ENCODE assay signal across 1 cellular context in the genomic region with DNA sequence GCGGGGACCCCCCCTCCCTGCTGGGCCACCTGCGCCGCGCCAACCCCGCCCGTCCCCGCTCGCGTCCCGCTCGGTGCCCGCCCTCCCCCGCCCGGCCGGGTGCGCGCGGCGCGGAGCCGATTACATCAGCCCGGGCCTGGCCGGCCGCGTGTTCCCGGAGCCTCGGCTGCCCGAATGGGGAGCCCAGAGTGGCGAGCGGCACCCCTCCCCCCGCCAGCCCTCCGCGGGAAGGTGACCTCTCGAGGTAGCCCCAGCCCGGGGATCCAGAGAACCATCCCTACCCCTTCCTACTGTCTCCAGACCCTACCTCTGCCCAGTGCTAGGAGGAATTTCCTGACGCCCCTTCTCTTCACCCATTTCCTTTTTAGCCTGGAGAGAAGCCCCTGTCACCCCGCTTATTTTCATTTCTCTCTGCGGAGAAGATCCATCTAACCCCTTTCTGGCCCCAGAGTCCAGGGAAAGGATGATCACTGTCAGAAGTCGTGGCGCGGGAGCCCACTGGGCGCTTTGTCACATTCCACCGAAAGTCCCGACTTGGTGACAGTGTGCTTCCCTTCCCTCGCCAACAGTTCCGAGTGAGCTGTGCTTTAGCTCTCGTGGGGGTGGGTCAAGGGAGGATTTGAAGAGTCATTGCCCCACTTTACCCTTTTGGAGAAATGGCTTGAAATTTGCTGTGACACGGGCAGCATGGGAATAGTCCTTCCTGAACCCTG.
TF ChIP-seq lines count a peak whose summit lies in the region.

No MANE protein-coding gene starts in this region.

TF ChIP-seq in HepG2, 621 proteins besides CTCF, POLR2A, EP300 and RAD21 (continued from another document):
- peak; percentile 26; the same call in 1 of the 2 replicates for TF ChIP-seq THAP9 (CRISPR knock-in tag; IDR thresholded peaks at IDR 0.05; ENCODE audit: borderline replicate concordance)
- peak; percentile 85 for TF ChIP-seq RBM22 (optimal IDR thresholded peaks at IDR 0.05; ENCODE audit: low read length)
- peak; percentile 39 for TF ChIP-seq U2AF1 (optimal IDR thresholded peaks at IDR 0.05; ENCODE audit: low read depth, low read length)
- TF ChIP-seq ZFP1 (CRISPR knock-in tag; IDR thresholded peaks at IDR 0.05), result 0 out of 2 replicates have a peak, but pooled peaks have one; percentile 3
- TF ChIP-seq PAWR (CRISPR knock-in tag; IDR thresholded peaks at IDR 0.05; ENCODE audit: borderline replicate concordance), result no peak
- no peak; the same call in 1 of the 2 replicates for TF ChIP-seq ZNF563 (CRISPR knock-in tag; IDR thresholded peaks at IDR 0.05)
- no peak for TF ChIP-seq ZNF570 (CRISPR knock-in tag; IDR thresholded peaks at IDR 0.05; ENCODE audit: borderline replicate concordance)
- no peak; the same call in 1 of the 2 replicates for TF ChIP-seq FLYWCH1 (CRISPR knock-in tag; IDR thresholded peaks at IDR 0.05)
- peak; percentile 90; the same call in 1 of the 2 replicates for TF ChIP-seq RNF219 (CRISPR knock-in tag; IDR thresholded peaks at IDR 0.05)
- no peak for TF ChIP-seq TBX2 (CRISPR knock-in tag; IDR thresholded peaks at IDR 0.05; ENCODE audit: borderline replicate concordance)
- TF ChIP-seq FUBP1 (CRISPR knock-in tag; IDR thresholded peaks at IDR 0.05; ENCODE audit: borderline replicate concordance), result no peak
- TF ChIP-seq PRDM15 (CRISPR knock-in tag; IDR thresholded peaks at IDR 0.05), result 0 out of 2 replicates have a peak, but pooled peaks have one; percentile 9
- TF ChIP-seq ZNF788 (CRISPR knock-in tag; IDR thresholded peaks at IDR 0.05; ENCODE audit: borderline replicate concordance), result no peak
- TF ChIP-seq GATAD2A (CRISPR knock-in tag; IDR thresholded peaks at IDR 0.05), result no peak
- TF ChIP-seq RARA (CRISPR knock-in tag; IDR thresholded peaks at IDR 0.05), result peak; percentile 2; the same call in 1 of the 2 replicates
- TF ChIP-seq, protein P1, sequence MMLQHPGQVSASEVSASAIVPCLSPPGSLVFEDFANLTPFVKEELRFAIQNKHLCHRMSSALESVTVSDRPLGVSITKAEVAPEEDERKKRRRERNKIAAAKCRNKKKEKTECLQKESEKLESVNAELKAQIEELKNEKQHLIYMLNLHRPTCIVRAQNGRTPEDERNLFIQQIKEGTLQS (CRISPR knock-in tag; IDR thresholded peaks at IDR 0.05), result peak; percentile 45; the same call in 1 of the 2 replicates
- no peak; the same call in 1 of the 2 replicates for TF ChIP-seq ZNF280D (CRISPR knock-in tag; IDR thresholded peaks at IDR 0.05)
